In the genomic region with DNA sequence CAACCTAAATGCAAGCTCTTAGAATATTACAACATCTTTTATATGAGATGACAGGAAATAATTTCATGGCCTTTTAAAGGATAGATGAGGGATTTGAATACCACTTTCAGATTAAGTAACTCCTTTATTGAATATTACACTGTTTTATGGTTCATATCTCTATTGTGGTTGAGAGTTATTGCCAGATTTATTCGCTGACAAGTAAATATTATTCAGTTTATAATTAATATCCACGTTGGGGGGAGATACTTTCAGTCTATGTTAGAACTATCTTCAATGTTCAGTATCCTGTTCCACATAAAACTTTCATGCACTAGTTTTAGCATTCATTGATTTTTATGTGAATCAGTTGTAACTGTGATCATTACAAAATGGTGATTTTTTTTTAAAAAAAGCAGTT, we compare ENCODE assay signal across 14 cellular contexts. TPM values are rescaled to one million over a fixed set of nuclear protein-coding genes. Genes with fewer than 3 reads are reported as not detected.
"Had no signal": no experiment of that assay in that cellular context is flagged by ENCODE, and none has a peak within 500 bp of the region (broad histone marks: within the 10 kb centered on the region; RNA-seq: fewer than 3 reads in every experiment).

No MANE protein-coding gene starts in this region.

RNA-seq across cellular contexts. Expression of a gene that starts 32.4 kb away (rescaled TPM):
- total RNA-seq: activated B cell treated with CpG ODN at 0.5 μM for 24 hours; activated CD4-positive, alpha-beta memory T cell treated with anti-CD3 and anti-CD28 coated beads for 36 hours; activated CD4-positive, alpha-beta memory T cell treated with anti-CD3 and anti-CD28 coated beads, Interleukin-2, amount 10 ng/mL, durations not matched to agents 7 days and 5 days; activated CD4-positive, alpha-beta T cell treated with anti-CD3 and anti-CD28 coated beads for 36 hours; activated CD4-positive, alpha-beta T cell treated with anti-CD3 and anti-CD28 coated beads, Interleukin-2, amount 10 ng/mL, durations not matched to agents 24 days and 14 days; activated CD4-positive, alpha-beta T cell treated with anti-CD3 and anti-CD28 coated beads, Interleukin-2, amount 10 ng/mL, durations not matched to agents 7 days and 5 days; activated CD8-positive, alpha-beta memory T cell treated with anti-CD3 and anti-CD28 coated beads for 36 hours; activated CD8-positive, alpha-beta memory T cell treated with anti-CD3 and anti-CD28 coated beads, Interleukin-2, amount 10 ng/mL, durations not matched to agents 7 days and 5 days; activated CD8-positive, alpha-beta T cell treated with anti-CD3 and anti-CD28 coated beads for 36 hours; activated CD8-positive, alpha-beta T cell treated with anti-CD3 and anti-CD28 coated beads, Interleukin-2, amount 10 ng/mL, durations not matched to agents 7 days and 5 days; T-cell; T-helper 1 cell treated with Interleukin-12 subunit alpha and Interleukin-12 subunit beta and Interleukin-4 antibody, amounts not matched to agents 30 ng/mL and 1 ng/mL, for 36 hours; T-helper 2 cell treated with Interferon-gamma antibody and Interleukin-4, amounts not matched to agents 100 ng/mL and 5 ng/mL, for 36 hours; WTC11 had no signal
